8 cellular contexts compared by ENCODE assay signal in the genomic region with DNA sequence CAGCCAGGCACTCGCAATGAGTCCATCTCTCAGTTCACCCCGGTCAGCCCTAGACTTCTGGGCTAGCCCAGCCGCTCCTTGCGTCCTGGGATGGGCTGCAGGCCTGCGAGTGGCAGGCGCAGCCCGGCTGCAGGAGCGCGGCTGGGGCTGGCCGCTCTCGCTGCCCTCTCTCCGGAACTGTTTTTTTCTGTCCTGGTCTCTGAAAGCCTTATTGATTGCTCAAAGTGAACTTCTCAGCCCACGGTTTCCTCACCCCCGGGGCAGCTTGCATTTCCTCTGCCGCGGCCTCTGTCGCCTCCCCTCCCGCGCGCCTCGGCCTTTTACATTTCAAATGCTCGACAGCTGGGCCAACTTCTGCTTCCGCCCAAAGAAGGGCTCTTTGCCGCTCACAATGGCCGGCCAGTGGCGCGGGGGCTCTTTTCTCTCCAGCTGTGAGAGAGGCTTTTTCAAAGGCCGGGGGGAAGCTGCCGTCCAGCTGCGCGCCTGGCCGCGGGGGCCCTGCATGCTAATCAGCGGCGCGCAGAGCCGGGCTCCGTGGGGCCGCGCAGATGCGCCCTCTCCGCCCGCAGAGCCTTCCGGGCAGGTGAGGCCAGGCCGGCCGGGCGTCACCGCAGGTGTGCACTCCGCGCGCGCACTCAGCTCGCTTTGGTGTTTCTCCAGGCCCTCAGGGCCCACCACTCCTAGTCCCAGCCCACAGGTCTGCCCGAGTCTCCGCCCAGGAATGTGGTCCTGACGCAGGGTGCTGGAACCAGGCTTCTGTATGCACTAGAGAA.
DNase-seq lines count a peak whose midpoint lies in the region; ATAC-seq and TF ChIP-seq lines count a peak whose summit lies in the region.

No MANE protein-coding gene starts in this region.

- H3K27me3 ChIP-seq in H7 (ENCODE audit: control insufficient read depth, insufficient read depth, low read length) (no peaks in the 10 kb centered on the region; the same call in 1 of the 2 replicates), RWPE2 (ENCODE audit: insufficient read depth, poor library complexity, severe bottlenecking) (no peaks in the 10 kb centered on the region), mucosa of rectum (ENCODE audit: control insufficient read depth in 2 of 2, insufficient read depth in 2 of 2, low read length in 2 of 2) (peaks cover 7 to 10% of the 10 kb centered on the region in 2 donors), thyroid gland (no peaks in the 10 kb centered on the region)
- no peaks in the 10 kb centered on the region for H3K27me3 ChIP-seq in effector memory CD4-positive, alpha-beta T cell (replicated peaks; ENCODE audit: control insufficient read depth, insufficient read depth, low read length, poor library complexity, severe bottlenecking)

- peaks cover 63% of the 10 kb centered on the region for H3K4me1 Mint-ChIP-seq in CD14-positive monocyte

- no peaks in the 10 kb centered on the region for H3K36me3 Mint-ChIP-seq in CD14-positive monocyte

- TF ChIP-seq CTCF in CD14-positive monocyte (IDR thresholded peaks at IDR 0.05) (no peak), RWPE2 (IDR thresholded peaks at IDR 0.05; ENCODE audit: poor library complexity, severe bottlenecking) (no peak), thyroid gland (IDR thresholded peaks at IDR 0.05) (no peak)

- peak; percentile 74 for DNase-seq in CD14-positive monocyte (ENCODE audit: low spot score)
- peak; percentile 83 for DNase-seq in H7
- DNase-seq in RWPE2 (ENCODE audit: low spot score): no peak
- DNase-seq in effector memory CD4-positive, alpha-beta T cell: no peak
- DNase-seq in thyroid gland: peak; percentile 87 to 89
- no peak for DNase-seq in NCI-H128 (lab: John Stamatoyannopoulos, UW; ENCODE audit: unreplicated experiment)
- DNase-seq in NCI-H226: no peak

- no peaks in the 10 kb centered on the region for H3K27me3 Mint-ChIP-seq in CD14-positive monocyte (ENCODE audit: low read depth in 3 of 3)

- WGBS in thyroid gland, 2 donors: 5 to 9% methylated on average over 25 to 45 of the region's 56 CpGs

- H3K9me3 Mint-ChIP-seq in CD14-positive monocyte: peaks cover 0 to 3% (median 0%) of the 10 kb centered on the region in 7 donors

- peak overlapping the region; percentile 71 to 92 (median 88) for H3K27ac Mint-ChIP-seq in CD14-positive monocyte

- no peaks in the 10 kb centered on the region for H3K4me1 ChIP-seq in RWPE2 (ENCODE audit: insufficient read depth, poor library complexity, severe bottlenecking)
- peaks cover 7% of the 10 kb centered on the region for H3K4me1 ChIP-seq in effector memory CD4-positive, alpha-beta T cell (ENCODE audit: control insufficient read depth, insufficient read depth, low read length, poor library complexity, severe bottlenecking)
- no peaks in the 10 kb centered on the region for H3K4me1 ChIP-seq in mucosa of rectum (ENCODE audit: control insufficient read depth in 2 of 2, insufficient read depth in 2 of 2, low read length in 2 of 2)
- H3K4me1 ChIP-seq in thyroid gland: peaks cover 8 to 10% of the 10 kb centered on the region in 2 donors

- intact Hi-C loops in CD14-positive monocyte (cut with micrococcal nuclease): no loop called here
- intact Hi-C loops in thyroid gland (cut with DNase I): no loop called here

- no peaks in the 10 kb centered on the region for H3K36me3 ChIP-seq in H7 (replicated peaks; ENCODE audit: control insufficient read depth, insufficient read depth, low read length)
- H3K36me3 ChIP-seq in RWPE2 (ENCODE audit: low read depth): no peaks in the 10 kb centered on the region
- no peaks in the 10 kb centered on the region for H3K36me3 ChIP-seq in effector memory CD4-positive, alpha-beta T cell (ENCODE audit: control insufficient read depth, insufficient read depth, low read length)
- no peaks in the 10 kb centered on the region for H3K36me3 ChIP-seq in mucosa of rectum (ENCODE audit: control insufficient read depth in 2 of 2, insufficient read depth in 2 of 2, low read length in 2 of 2)
- no peaks in the 10 kb centered on the region for H3K36me3 ChIP-seq in thyroid gland

- H3K9ac ChIP-seq in mucosa of rectum (ENCODE audit: low read depth in 1 of 2, low read length in 2 of 2): no peak overlapping the region

- ATAC-seq in RWPE2 (ENCODE audit: low read depth): peak; percentile 57

- no peak overlapping the region for H3K27ac ChIP-seq in RWPE2 (ENCODE audit: poor library complexity, severe bottlenecking)
- H3K27ac ChIP-seq in effector memory CD4-positive, alpha-beta T cell (ENCODE audit: insufficient read depth, low read length, poor library complexity, severe bottlenecking): no peak overlapping the region
- H3K27ac ChIP-seq in mucosa of rectum (ENCODE audit: low read depth in 2 of 2, low read length in 2 of 2): peak overlapping the region; percentile 10 to 29
- peak overlapping the region in 2 of 3 donors; percentile 11 to 31 for H3K27ac ChIP-seq in thyroid gland

- H3K9me3 ChIP-seq in RWPE2 (ENCODE audit: severe bottlenecking) (no peaks in the 10 kb centered on the region), mucosa of rectum (ENCODE audit: control insufficient read depth in 2 of 2, low read length in 2 of 2) (no peaks in the 10 kb centered on the region), thyroid gland (no peaks in the 10 kb centered on the region)
- no peaks in the 10 kb centered on the region for H3K9me3 ChIP-seq in effector memory CD4-positive, alpha-beta T cell (ENCODE audit: control insufficient read depth, low read length)

- TF ChIP-seq POLR2A in thyroid gland (IDR thresholded peaks at IDR 0.05): peak in 1 of 2 donors; percentile 84

- H3K4me3 ChIP-seq in H7 (ENCODE audit: insufficient read depth, low read depth, low read length) (peak overlapping the region; percentile 27), RWPE2 (ENCODE audit: severe bottlenecking) (no peak overlapping the region), mucosa of rectum (ENCODE audit: low read length in 2 of 2) (peak overlapping the region; percentile 33 to 40), thyroid gland (replicated peaks in 1 of 3) (peak overlapping the region in 2 of 3 donors; percentile 25 to 27)
- H3K4me3 ChIP-seq in effector memory CD4-positive, alpha-beta T cell (ENCODE audit: insufficient read depth, low read depth, low read length, poor library complexity, severe bottlenecking): peak overlapping the region; percentile 48

- H3K4me3 Mint-ChIP-seq in CD14-positive monocyte: peak overlapping the region; percentile 75 to 77

Comparison
In these comparisons a context has a peak if more than half of its experiments do, and no peak if none do; other contexts are left out.
1. DNase-seq: peak in CD14-positive monocyte (single experiment), H7 (single experiment) and thyroid gland (2 of 2); none in RWPE2 (single experiment), effector memory CD4-positive, alpha-beta T cell (0 of 3), NCI-H128 (single experiment) and NCI-H226 (single experiment).
2. H3K27ac ChIP-seq: peak in mucosa of rectum (2 of 2) and thyroid gland (2 of 3); none in RWPE2 (single experiment) and effector memory CD4-positive, alpha-beta T cell (single experiment).